In genomic region chr12:2270846-2271245, GRCh38 we compare ENCODE assay signal across 32 cellular contexts.
"Had no signal": no experiment of that assay in that cellular context is flagged by ENCODE, and none has a peak within 500 bp of the region (broad histone marks: within the 10 kb centered on the region; RNA-seq: fewer than 3 reads in every experiment).

No MANE protein-coding gene starts in this region.

- H3K36me3 ChIP-seq: adrenal gland, cardiac muscle cell, heart right ventricle, lower lobe of right lung, pancreas, spleen, upper lobe of left lung, WERI-Rb-1 had no signal

- H3K27ac Mint-ChIP-seq: activated naive CD4-positive, alpha-beta T cell treated with anti-CD3 and anti-CD28 coated beads for 36 hours; activated naive CD8-positive, alpha-beta T cell treated with anti-CD3 and anti-CD28 coated beads for 36 hours; activated T-helper 1 cell treated with anti-CD3 and anti-CD28 coated beads, Interleukin-12 subunit alpha, Interleukin-12 subunit beta, Interleukin-2, Interleukin-4 antibody, amounts not matched to agents 30 ng/mL and 10 ng/mL and 1 ng/mL, durations not matched to agents 14 hours and 24 hours and 36 hours; brain; effector memory CD8-positive, alpha-beta T cell; nephron progenitor cell; T-helper 17 cell had no signal

- H3K9me3 Mint-ChIP-seq: activated naive CD4-positive, alpha-beta T cell treated with anti-CD3 and anti-CD28 coated beads for 36 hours; activated naive CD8-positive, alpha-beta T cell treated with anti-CD3 and anti-CD28 coated beads for 36 hours; activated T-helper 1 cell treated with anti-CD3 and anti-CD28 coated beads, Interleukin-12 subunit alpha, Interleukin-12 subunit beta, Interleukin-2, Interleukin-4 antibody, amounts not matched to agents 30 ng/mL and 10 ng/mL and 1 ng/mL, durations not matched to agents 14 hours and 24 hours and 36 hours; brain; effector memory CD8-positive, alpha-beta T cell; nephron progenitor cell had no signal

- ATAC-seq: activated CD4-positive, CD25-positive, alpha-beta regulatory T cell treated with anti-CD3 and anti-CD28 coated beads, Interleukin-2, amount 50 U/mL, for 24 hours; effector memory CD8-positive, alpha-beta T cell; heart right ventricle; left lobe of liver; lower lobe of right lung; pancreas; right cardiac atrium; T-helper 17 cell had no signal

- H3K4me3 Mint-ChIP-seq: activated naive CD4-positive, alpha-beta T cell treated with anti-CD3 and anti-CD28 coated beads for 36 hours; activated naive CD8-positive, alpha-beta T cell treated with anti-CD3 and anti-CD28 coated beads for 36 hours; activated T-helper 1 cell treated with anti-CD3 and anti-CD28 coated beads, Interleukin-12 subunit alpha, Interleukin-12 subunit beta, Interleukin-2, Interleukin-4 antibody, amounts not matched to agents 30 ng/mL and 10 ng/mL and 1 ng/mL, durations not matched to agents 14 hours and 24 hours and 36 hours; brain; effector memory CD8-positive, alpha-beta T cell; nephron progenitor cell; T-helper 17 cell had no signal

- H3K4me1 ChIP-seq: adrenal gland, pancreas, testis had no signal

- H3K4me1 Mint-ChIP-seq: activated naive CD8-positive, alpha-beta T cell treated with anti-CD3 and anti-CD28 coated beads for 36 hours; T-helper 17 cell had no signal

- DNase-seq: activated CD4-positive, alpha-beta T cell treated with anti-CD3 and anti-CD28 coated beads for 48 hours; activated CD4-positive, alpha-beta T cell treated with anti-CD3 and anti-CD28 coated beads, Interleukin-2, amount 50 U/mL, for 48 hours; activated CD8-positive, alpha-beta memory T cell treated with anti-CD3 and anti-CD28 coated beads for 24 hours; activated CD8-positive, alpha-beta memory T cell treated with anti-CD3 and anti-CD28 coated beads, Interleukin-2, amount 50 U/mL, for 4 hours; activated effector memory CD4-positive, alpha-beta T cell treated with anti-CD3 and anti-CD28 coated beads, Interleukin-2, amount 50 U/mL, for 16 hours; activated naive CD4-positive, alpha-beta T cell treated with anti-CD3 and anti-CD28 coated beads for 36 hours; activated naive CD8-positive, alpha-beta T cell treated with anti-CD3 and anti-CD28 coated beads for 36 hours; activated T-cell treated with anti-CD3 and anti-CD28 coated beads, Interleukin-2, amount 50 U/mL, for 1 hour; aorta; cortex of kidney; effector memory CD8-positive, alpha-beta T cell; foreskin fibroblast; heart right ventricle; kidney glomerular epithelial cell; lower lobe of right lung; mesenchymal stem cell; nephron progenitor cell; pancreas; right cardiac atrium; spleen; stimulated activated naive CD4-positive, alpha-beta T cell treated with Interleukin-2 at 50 U/mL for 16 hours; T-helper 17 cell; T1000; testis; upper lobe of left lung; WERI-Rb-1 had no signal

- H3K27ac ChIP-seq: adrenal gland, cardiac muscle cell, lower lobe of right lung, pancreas, spleen, testis, upper lobe of left lung, WERI-Rb-1 had no signal

- H3K27me3 Mint-ChIP-seq: activated naive CD8-positive, alpha-beta T cell treated with anti-CD3 and anti-CD28 coated beads for 36 hours had no signal

- H3K36me3 Mint-ChIP-seq: activated naive CD8-positive, alpha-beta T cell treated with anti-CD3 and anti-CD28 coated beads for 36 hours; brain had no signal

- H3K9me3 ChIP-seq: adrenal gland, heart right ventricle, lower lobe of right lung, pancreas, spleen, testis, upper lobe of left lung had no signal

- H3K4me3 ChIP-seq: adrenal gland, cardiac muscle cell, heart right ventricle, lower lobe of right lung, pancreas, spleen, testis, upper lobe of left lung had no signal

- H3K27me3 ChIP-seq: adrenal gland, cardiac muscle cell, heart right ventricle, pancreas, spleen, testis, upper lobe of left lung had no signal
